In genomic region chr5:138033275-138033808, GRCh38 we compare ENCODE assay signal across 8 cellular contexts. TPM values are rescaled to one million over a fixed set of nuclear protein-coding genes. Genes with fewer than 3 reads are reported as not detected.
A peak's percentile ranks its signal among the peaks of the same experiment; 100 is the strongest.
DNase-seq lines count a peak whose midpoint lies in the region; ATAC-seq and TF ChIP-seq lines count a peak whose summit lies in the region.

No MANE protein-coding gene starts in this region.

- TF ChIP-seq CTCF in retinal pigment epithelial cell (conservative IDR thresholded peaks at IDR 0.05; ENCODE audit: low read depth, low read length), result no peak

- peaks cover 3% of the 10 kb centered on the region for H3K36me3 Mint-ChIP-seq in IgD-negative memory B cell
- peaks cover 24% of the 10 kb centered on the region for H3K36me3 Mint-ChIP-seq in activated CD8-positive, alpha-beta T cell treated with anti-CD3 and anti-CD28 coated beads, Interleukin-2, amount 10 ng/mL, durations not matched to agents 7 days and 5 days (ENCODE audit: low read depth)

- H3K4me1 Mint-ChIP-seq in IgD-negative memory B cell, result peaks cover 38 to 39% (median 38%) of the 10 kb centered on the region in 3 donors
- peaks cover 50% of the 10 kb centered on the region for H3K4me1 Mint-ChIP-seq in activated CD8-positive, alpha-beta T cell treated with anti-CD3 and anti-CD28 coated beads, Interleukin-2, amount 10 ng/mL, durations not matched to agents 7 days and 5 days (ENCODE audit: low read depth)

- DNase-seq in ELR (ENCODE audit: low read depth) (peak; percentile 34), left cardiac atrium (no peak), retinal pigment epithelial cell (ENCODE audit: low read depth) (no peak), ureter (ENCODE audit: low spot score) (no peak), mucosa of gallbladder (ENCODE audit: low spot score) (no peak)
- DNase-seq in activated CD8-positive, alpha-beta T cell treated with anti-CD3 and anti-CD28 coated beads, Interleukin-2, amount 10 ng/mL, durations not matched to agents 7 days and 5 days, result peak; percentile 36

- H3K4me3 Mint-ChIP-seq in IgD-negative memory B cell, result peak overlapping the region; percentile 93 to 100 (median 99)
- peak overlapping the region; percentile 92 for H3K4me3 Mint-ChIP-seq in activated CD8-positive, alpha-beta T cell treated with anti-CD3 and anti-CD28 coated beads, Interleukin-2, amount 10 ng/mL, durations not matched to agents 7 days and 5 days

- H3K4me3 ChIP-seq in retinal pigment epithelial cell (ENCODE audit: low read length), result peak overlapping the region; percentile 90

- H3K9me3 Mint-ChIP-seq in IgD-negative memory B cell, result no peaks in the 10 kb centered on the region
- H3K9me3 Mint-ChIP-seq in activated CD8-positive, alpha-beta T cell treated with anti-CD3 and anti-CD28 coated beads, Interleukin-2, amount 10 ng/mL, durations not matched to agents 7 days and 5 days (ENCODE audit: insufficient read depth), result no peaks in the 10 kb centered on the region

- ATAC-seq in GM21515 (IDR thresholded peaks at IDR 0.05; ENCODE audit: unreplicated experiment) (peak; percentile 10), left cardiac atrium (peak; percentile 14 to 37)
- no peak for ATAC-seq in activated CD8-positive, alpha-beta T cell treated with anti-CD3 and anti-CD28 coated beads, Interleukin-2, amount 10 ng/mL, durations not matched to agents 7 days and 5 days

- peak overlapping the region; percentile 95 to 99 (median 97) for H3K27ac Mint-ChIP-seq in IgD-negative memory B cell
- H3K27ac Mint-ChIP-seq in activated CD8-positive, alpha-beta T cell treated with anti-CD3 and anti-CD28 coated beads, Interleukin-2, amount 10 ng/mL, durations not matched to agents 7 days and 5 days, result peak overlapping the region; percentile 95

- CTCF ChIA-PET in activated CD8-positive, alpha-beta T cell treated with anti-CD3 and anti-CD28 coated beads, Interleukin-2, amount 10 ng/mL, durations not matched to agents 7 days and 5 days (lab: Charles Lee), result interaction anchor here (0.7 to 8.7 kb wide), 7 partner anchors 12 to 404 kb away, joined by 3 to 235 read pairs (median 5); partner anchors contain the start of gene KDM3B

- intact Hi-C loops in left cardiac atrium (cut with DNase I), result loop anchor here in 1 of 2 donors (10.0 kb wide), 1 partner anchor 101 kb away; the partner anchor contains the start of gene NME5

- H3K27me3 Mint-ChIP-seq in IgD-negative memory B cell, result peaks cover 2% of the 10 kb centered on the region
- no peaks in the 10 kb centered on the region for H3K27me3 Mint-ChIP-seq in activated CD8-positive, alpha-beta T cell treated with anti-CD3 and anti-CD28 coated beads, Interleukin-2, amount 10 ng/mL, durations not matched to agents 7 days and 5 days (ENCODE audit: low read depth)

- POLR2A ChIA-PET in activated CD8-positive, alpha-beta T cell treated with anti-CD3 and anti-CD28 coated beads, Interleukin-2, amount 10 ng/mL, durations not matched to agents 7 days and 5 days (lab: Charles Lee), result interaction anchor here (1.1 to 1.4 kb wide), 2 partner anchors 280 to 305 kb away, joined by 3 to 4 read pairs; partner anchors contain the start of gene FAM53C

RNA-seq across cellular contexts. Expression of gene FAM13B, which starts 0.5 kb away (rescaled TPM):
- 34.2 TPM for polyA plus RNA-seq in IgD-negative memory B cell
- total RNA-seq in activated CD8-positive, alpha-beta T cell treated with anti-CD3 and anti-CD28 coated beads, Interleukin-2, amount 10 ng/mL, durations not matched to agents 7 days and 5 days, result 10 to 100 TPM; 37.7 to 39.7 TPM
- total RNA-seq in left cardiac atrium (10 to 100 TPM; 28.1 to 34.7 TPM), ureter (76.5 TPM), mucosa of gallbladder (35.7 TPM)

RNA-seq across cellular contexts. Expression of gene WNT8A, which starts 50.5 kb away (rescaled TPM):
- polyA plus RNA-seq in IgD-negative memory B cell, result not detected
- not detected for total RNA-seq in activated CD8-positive, alpha-beta T cell treated with anti-CD3 and anti-CD28 coated beads, Interleukin-2, amount 10 ng/mL, durations not matched to agents 7 days and 5 days
- not detected for total RNA-seq in left cardiac atrium
- total RNA-seq in ureter, result not detected
- total RNA-seq in mucosa of gallbladder, result not detected

Comparison
In these comparisons a context has a peak if more than half of its experiments do, and no peak if none do; other contexts are left out.
1. DNase-seq: peak in ELR (single experiment) and activated CD8-positive, alpha-beta T cell treated with anti-CD3 and anti-CD28 coated beads, Interleukin-2, amount 10 ng/mL, durations not matched to agents 7 days and 5 days (single experiment); none in left cardiac atrium (single experiment), retinal pigment epithelial cell (single experiment), ureter (single experiment) and mucosa of gallbladder (single experiment).